ENCODE assay signal across 12 cellular contexts in the genomic region with DNA sequence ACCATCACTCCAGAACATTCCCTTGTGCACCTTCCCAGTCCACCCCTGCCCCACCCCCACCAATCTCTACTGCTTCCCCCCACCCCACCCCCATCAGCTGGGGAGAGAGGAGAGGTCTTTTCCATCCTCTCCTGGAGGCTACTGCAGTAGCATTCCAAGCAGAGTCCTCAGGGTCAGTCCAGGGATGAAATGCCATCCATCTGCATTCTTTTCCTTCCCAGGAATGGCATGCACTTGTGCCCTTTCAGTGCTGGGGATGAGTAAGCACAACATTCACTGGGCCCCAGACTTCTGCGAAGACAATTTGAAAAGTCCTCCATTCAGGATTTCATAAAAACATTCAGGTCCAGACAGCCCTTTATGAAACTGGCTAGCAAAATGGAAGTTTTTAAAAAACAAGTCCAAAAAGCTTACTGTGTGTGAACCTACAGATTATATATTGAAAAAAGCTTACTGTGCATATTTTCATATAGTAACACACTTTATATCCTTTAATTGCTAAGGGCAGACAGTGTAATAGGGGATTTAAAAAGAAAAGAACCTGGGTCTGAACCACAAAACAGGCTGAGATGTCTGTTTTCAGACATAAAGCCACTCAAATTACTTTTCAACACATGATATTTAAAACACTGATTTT. TPM values are rescaled to one million over a fixed set of nuclear protein-coding genes. Genes with fewer than 3 reads are reported as not detected.
A peak's percentile ranks its signal among the peaks of the same experiment; 100 is the strongest.
DNase-seq lines count a peak whose midpoint lies in the region; ATAC-seq and TF ChIP-seq lines count a peak whose summit lies in the region.
"Had no signal": no experiment of that assay in that cellular context is flagged by ENCODE, and none has a peak within 500 bp of the region (broad histone marks: within the 10 kb centered on the region; RNA-seq: fewer than 3 reads in every experiment).

No MANE protein-coding gene starts in this region.

- intact Hi-C loops in lower lobe of right lung (cut with DNase I) = no loop called here
- intact Hi-C loops in CD8-positive, alpha-beta T cell (cut with DNase I, micrococcal nuclease) = no loop called here

- H3K27me3 ChIP-seq in AG04450 (ENCODE audit: control insufficient read depth, insufficient read depth, low read length) (no peaks in the 10 kb centered on the region), lower lobe of right lung (ENCODE audit: low read depth) (no peaks in the 10 kb centered on the region)
- H3K27me3 ChIP-seq in CD8-positive, alpha-beta T cell (ENCODE audit: insufficient read depth, low read length) = no peaks in the 10 kb centered on the region

- H3K4me3 ChIP-seq in AG04450 (ENCODE audit: low read depth, low read length) (no peak overlapping the region), epithelial cell of esophagus (ENCODE audit: low read length) (no peak overlapping the region), lower lobe of right lung (no peak overlapping the region)
- H3K4me3 ChIP-seq in CD8-positive, alpha-beta T cell (ENCODE audit: low read depth, low read length) = no peak overlapping the region

- no peak overlapping the region for H3K4me3 Mint-ChIP-seq in T-helper 2 cell treated with Interferon-gamma antibody and Interleukin-4, amounts not matched to agents 5 μg/mL and 100 μg/mL, for 36 hours
- H3K4me3 Mint-ChIP-seq in CD8-positive, alpha-beta T cell = no peak overlapping the region
- H3K4me3 Mint-ChIP-seq: memory B cell had no signal

- H3K36me3 Mint-ChIP-seq in T-helper 2 cell treated with Interferon-gamma antibody and Interleukin-4, amounts not matched to agents 5 μg/mL and 100 μg/mL, for 36 hours (ENCODE audit: low read depth) = peaks cover 9% of the 10 kb centered on the region
- peaks cover 17% of the 10 kb centered on the region for H3K36me3 Mint-ChIP-seq in CD8-positive, alpha-beta T cell

- POLR2A ChIA-PET in AG04450 (lab: Yijun Ruan, JAX) = interaction anchor here (0.6 kb wide), 1 partner anchor 12 kb away, joined by 9 read pairs; no protein-coding TSS in a partner anchor
- POLR2A ChIA-PET in CD8-positive, alpha-beta T cell (lab: Charles Lee) = no interaction called here

- no peaks in the 10 kb centered on the region for H3K9me3 ChIP-seq in AG04450 (ENCODE audit: control insufficient read depth, insufficient read depth, low read length)
- no peaks in the 10 kb centered on the region for H3K9me3 ChIP-seq in lower lobe of right lung
- H3K9me3 ChIP-seq in CD8-positive, alpha-beta T cell (ENCODE audit: low read length) = no peaks in the 10 kb centered on the region

- CTCF ChIA-PET in AG04450 (lab: Charles Lee) = interaction anchor here (1.0 to 1.2 kb wide), 2 partner anchors 8 to 9 kb away, joined by 3 to 4 read pairs; no protein-coding TSS in a partner anchor
- CTCF ChIA-PET in CD8-positive, alpha-beta T cell (lab: Charles Lee) = interaction anchor here (0.8 to 0.9 kb wide), 2 partner anchors 104 to 106 kb away, joined by 3 read pairs; no protein-coding TSS in a partner anchor

- H3K9me3 Mint-ChIP-seq in T-helper 2 cell treated with Interferon-gamma antibody and Interleukin-4, amounts not matched to agents 5 μg/mL and 100 μg/mL, for 36 hours = no peaks in the 10 kb centered on the region
- no peaks in the 10 kb centered on the region for H3K9me3 Mint-ChIP-seq in CD8-positive, alpha-beta T cell

- ATAC-seq in lower lobe of right lung (peak; percentile 74 to 84), HG03565 (IDR thresholded peaks at IDR 0.05; ENCODE audit: unreplicated experiment) (no peak)
- ATAC-seq in CD8-positive, alpha-beta T cell = no peak

- H3K27me3 Mint-ChIP-seq in T-helper 2 cell treated with Interferon-gamma antibody and Interleukin-4, amounts not matched to agents 5 μg/mL and 100 μg/mL, for 36 hours (ENCODE audit: low read depth) = no peaks in the 10 kb centered on the region
- no peaks in the 10 kb centered on the region for H3K27me3 Mint-ChIP-seq in CD8-positive, alpha-beta T cell (ENCODE audit: low read depth)
- H3K27me3 Mint-ChIP-seq: memory B cell had no signal

- DNase-seq in AG04450 (ENCODE audit: low read depth, low spot score) (peak; percentile 41), M059J (ENCODE audit: low read depth) (peak; percentile 89), epithelial cell of esophagus (ENCODE audit: low read depth) (peak; percentile 48), lower lobe of right lung (no peak)
- DNase-seq in T-helper 2 cell treated with Interferon-gamma antibody and Interleukin-4, amounts not matched to agents 5 μg/mL and 100 μg/mL, for 36 hours (ENCODE audit: low spot score) = no peak
- no peak for DNase-seq in NK-92 treated with Interleukin-12 subunit alpha and Interleukin-12 subunit beta, amount 100 ng/mL, for 24 hours (lab: John Stamatoyannopoulos, UW)
- DNase-seq in CD8-positive, alpha-beta T cell = no peak
- DNase-seq: activated CD4-positive, CD25-positive, alpha-beta regulatory T cell treated with anti-CD3 and anti-CD28 coated beads, Interleukin-2, amount 50 U/mL, for 72 hours; C1 segment of cervical spinal cord; NCI-H187 treated with DMSO at 0.1 percent for 48 hours had no signal

- H3K36me3 ChIP-seq in lower lobe of right lung = peaks cover 6% of the 10 kb centered on the region
- no peaks in the 10 kb centered on the region for H3K36me3 ChIP-seq in CD8-positive, alpha-beta T cell (ENCODE audit: insufficient read depth, low read length)

- no peak for TF ChIP-seq CTCF in AG04450 (IDR thresholded peaks at IDR 0.05; ENCODE audit: low read depth, low read length)
- TF ChIP-seq CTCF in epithelial cell of esophagus (IDR thresholded peaks at IDR 0.05; ENCODE audit: insufficient read depth, low read depth, low read length, missing control alignments) = no peak
- TF ChIP-seq CTCF in lower lobe of right lung (IDR thresholded peaks at IDR 0.05) = no peak
- no peak for TF ChIP-seq CTCF in CD8-positive, alpha-beta T cell (IDR thresholded peaks at IDR 0.05)

- H3K27ac Mint-ChIP-seq in T-helper 2 cell treated with Interferon-gamma antibody and Interleukin-4, amounts not matched to agents 5 μg/mL and 100 μg/mL, for 36 hours = no peak overlapping the region
- no peak overlapping the region for H3K27ac Mint-ChIP-seq in CD8-positive, alpha-beta T cell
- H3K27ac Mint-ChIP-seq: memory B cell had no signal

- H3K4me1 ChIP-seq in lower lobe of right lung = peaks cover 3% of the 10 kb centered on the region
- no peaks in the 10 kb centered on the region for H3K4me1 ChIP-seq in CD8-positive, alpha-beta T cell (ENCODE audit: insufficient read depth, low read length)

- no peaks in the 10 kb centered on the region for H3K4me1 Mint-ChIP-seq in T-helper 2 cell treated with Interferon-gamma antibody and Interleukin-4, amounts not matched to agents 5 μg/mL and 100 μg/mL, for 36 hours (ENCODE audit: low read depth)
- H3K4me1 Mint-ChIP-seq in CD8-positive, alpha-beta T cell (ENCODE audit: low read depth) = no peaks in the 10 kb centered on the region
- H3K4me1 Mint-ChIP-seq: memory B cell had no signal

- H3K27ac ChIP-seq in AG04450 (ENCODE audit: low read depth, low read length) (no peak overlapping the region), lower lobe of right lung (peak overlapping the region; percentile 38)
- no peak overlapping the region for H3K27ac ChIP-seq in CD8-positive, alpha-beta T cell (ENCODE audit: low read depth, low read length)

RNA-seq across cellular contexts. Expression of gene GOLPH3, which starts 50.0 kb away (rescaled TPM):
- polyA plus RNA-seq in AG04450 (2011; rRNA removed) = 63.6 and 80.1 TPM in 2 replicates
- 61.8 and 74.2 TPM in 2 replicates for polyA minus RNA-seq in AG04450 (2011; rRNA and poly(A)+ RNA removed)
- 67.4 and 98.1 TPM in 2 replicates for total RNA-seq in M059J (2014; rRNA removed; shearing (Covaris generic))
- 99.0 TPM for total RNA-seq in lower lobe of right lung
- 10 to 100 TPM; 48.3 to 51.2 TPM for total RNA-seq in CD8-positive, alpha-beta T cell

Comparison
In these comparisons a context has a peak if more than half of its experiments do, and no peak if none do; other contexts are left out.
1. DNase-seq: peak in AG04450 (single experiment), M059J (single experiment) and epithelial cell of esophagus (single experiment); none in lower lobe of right lung (single experiment), T-helper 2 cell treated with Interferon-gamma antibody and Interleukin-4, amounts not matched to agents 5 μg/mL and 100 μg/mL, for 36 hours (single experiment), NK-92 treated with Interleukin-12 subunit alpha and Interleukin-12 subunit beta, amount 100 ng/mL, for 24 hours (single experiment) and CD8-positive, alpha-beta T cell (0 of 7).
2. ATAC-seq: peak in lower lobe of right lung (2 of 2); none in CD8-positive, alpha-beta T cell (single experiment) and HG03565 (single experiment).